18 cellular contexts compared by ENCODE assay signal in the genomic region with DNA sequence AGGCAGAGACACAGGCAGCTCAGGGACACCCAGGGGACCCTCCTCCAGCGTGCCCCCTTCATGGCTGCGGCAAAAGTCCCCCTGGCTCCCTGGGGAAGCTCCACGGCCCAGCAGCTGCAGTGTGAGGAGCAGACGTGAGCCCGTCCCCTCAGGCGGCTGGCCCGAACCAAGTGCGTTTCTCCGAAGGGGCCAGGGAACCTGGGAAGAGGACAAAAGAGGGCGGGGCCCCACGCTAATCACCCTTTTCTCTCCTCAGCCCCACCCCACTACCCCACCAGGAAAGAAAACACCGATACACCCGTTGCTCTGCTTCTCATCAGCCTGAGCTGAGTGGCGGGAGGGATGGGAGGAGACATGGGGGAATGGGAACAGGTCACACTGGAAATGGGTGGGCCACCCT. TPM values are rescaled to one million over a fixed set of nuclear protein-coding genes. Genes with fewer than 3 reads are reported as not detected.
DNase-seq lines count a peak whose midpoint lies in the region; ATAC-seq and TF ChIP-seq lines count a peak whose summit lies in the region.
"Had no signal": no experiment of that assay in that cellular context is flagged by ENCODE, and none has a peak within 500 bp of the region (broad histone marks: within the 10 kb centered on the region; RNA-seq: fewer than 3 reads in every experiment).

A gene with protein sequence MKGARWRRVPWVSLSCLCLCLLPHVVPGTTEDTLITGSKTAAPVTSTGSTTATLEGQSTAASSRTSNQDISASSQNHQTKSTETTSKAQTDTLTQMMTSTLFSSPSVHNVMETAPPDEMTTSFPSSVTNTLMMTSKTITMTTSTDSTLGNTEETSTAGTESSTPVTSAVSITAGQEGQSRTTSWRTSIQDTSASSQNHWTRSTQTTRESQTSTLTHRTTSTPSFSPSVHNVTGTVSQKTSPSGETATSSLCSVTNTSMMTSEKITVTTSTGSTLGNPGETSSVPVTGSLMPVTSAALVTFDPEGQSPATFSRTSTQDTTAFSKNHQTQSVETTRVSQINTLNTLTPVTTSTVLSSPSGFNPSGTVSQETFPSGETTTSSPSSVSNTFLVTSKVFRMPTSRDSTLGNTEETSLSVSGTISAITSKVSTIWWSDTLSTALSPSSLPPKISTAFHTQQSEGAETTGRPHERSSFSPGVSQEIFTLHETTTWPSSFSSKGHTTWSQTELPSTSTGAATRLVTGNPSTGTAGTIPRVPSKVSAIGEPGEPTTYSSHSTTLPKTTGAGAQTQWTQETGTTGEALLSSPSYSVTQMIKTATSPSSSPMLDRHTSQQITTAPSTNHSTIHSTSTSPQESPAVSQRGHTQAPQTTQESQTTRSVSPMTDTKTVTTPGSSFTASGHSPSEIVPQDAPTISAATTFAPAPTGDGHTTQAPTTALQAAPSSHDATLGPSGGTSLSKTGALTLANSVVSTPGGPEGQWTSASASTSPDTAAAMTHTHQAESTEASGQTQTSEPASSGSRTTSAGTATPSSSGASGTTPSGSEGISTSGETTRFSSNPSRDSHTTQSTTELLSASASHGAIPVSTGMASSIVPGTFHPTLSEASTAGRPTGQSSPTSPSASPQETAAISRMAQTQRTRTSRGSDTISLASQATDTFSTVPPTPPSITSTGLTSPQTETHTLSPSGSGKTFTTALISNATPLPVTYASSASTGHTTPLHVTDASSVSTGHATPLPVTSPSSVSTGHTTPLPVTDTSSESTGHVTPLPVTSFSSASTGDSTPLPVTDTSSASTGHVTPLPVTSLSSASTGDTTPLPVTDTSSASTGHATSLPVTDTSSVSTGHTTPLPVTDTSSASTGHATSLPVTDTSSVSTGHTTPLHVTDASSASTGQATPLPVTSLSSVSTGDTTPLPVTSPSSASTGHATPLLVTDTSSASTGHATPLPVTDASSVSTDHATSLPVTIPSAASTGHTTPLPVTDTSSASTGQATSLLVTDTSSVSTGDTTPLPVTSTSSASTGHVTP (N-terminal part only) (minus strand): TSS at position 174 of the 400 bp plus-strand sequence. CDS start 112 bp downstream, at position 62.

- H3K27ac Mint-ChIP-seq in activated CD4-positive, alpha-beta T cell treated with anti-CD3 and anti-CD28 coated beads, Interleukin-2, amount 10 ng/mL, durations not matched to agents 7 days and 5 days = peak within 1 kb of the TSS; percentile 61
- no peak within 1 kb of the TSS for H3K27ac Mint-ChIP-seq in activated CD4-positive, alpha-beta T cell treated with anti-CD3 and anti-CD28 coated beads for 36 hours
- H3K27ac Mint-ChIP-seq in activated CD8-positive, alpha-beta T cell treated with anti-CD3 and anti-CD28 coated beads for 36 hours = peak within 1 kb of the TSS; percentile 7
- H3K27ac Mint-ChIP-seq: activated CD4-positive, alpha-beta memory T cell treated with anti-CD3 and anti-CD28 coated beads for 36 hours; activated T-helper 17 cell treated with anti-CD3 and anti-CD28 coated beads, Interleukin-2, amount 50 U/mL, for 72 hours; progenitor cell of endocrine pancreas had no signal

- no peak for ATAC-seq in activated CD4-positive, alpha-beta T cell treated with anti-CD3 and anti-CD28 coated beads for 36 hours
- ATAC-seq in activated CD8-positive, alpha-beta T cell treated with anti-CD3 and anti-CD28 coated beads for 36 hours = no peak
- ATAC-seq in left colon = peak; percentile 73
- peak; percentile 9 for ATAC-seq in upper lobe of right lung
- no peak for ATAC-seq in HG02759 (IDR thresholded peaks at IDR 0.05; ENCODE audit: unreplicated experiment)
- ATAC-seq: activated T-helper 17 cell treated with anti-CD3 and anti-CD28 coated beads, Interleukin-2, amount 50 U/mL, for 72 hours; heart left ventricle had no signal

- CTCF ChIA-PET in activated CD4-positive, alpha-beta T cell treated with anti-CD3 and anti-CD28 coated beads, Interleukin-2, amount 10 ng/mL, durations not matched to agents 7 days and 5 days (lab: Charles Lee) = interaction anchor here (1.6 kb wide), 1 partner anchor 10 kb away, joined by 4 read pairs; no protein-coding TSS in a partner anchor
- CTCF ChIA-PET in activated CD4-positive, alpha-beta T cell treated with anti-CD3 and anti-CD28 coated beads for 36 hours (lab: Charles Lee) = no interaction called here
- CTCF ChIA-PET in activated CD8-positive, alpha-beta T cell treated with anti-CD3 and anti-CD28 coated beads for 36 hours (lab: Charles Lee) = interaction anchor here (2.9 kb wide), 1 partner anchor 38 kb away, joined by 10 read pairs; no protein-coding TSS in a partner anchor

- DNase-seq in activated CD4-positive, alpha-beta T cell treated with anti-CD3 and anti-CD28 coated beads, Interleukin-2, amount 10 ng/mL, durations not matched to agents 7 days and 5 days = no peak
- DNase-seq in activated CD4-positive, alpha-beta T cell treated with anti-CD3 and anti-CD28 coated beads for 36 hours = no peak
- no peak for DNase-seq in activated CD8-positive, alpha-beta T cell treated with anti-CD3 and anti-CD28 coated beads for 36 hours
- DNase-seq in left colon = peak; percentile 89 to 92
- no peak for DNase-seq in upper lobe of right lung
- no peak for DNase-seq in SHP77 (lab: John Stamatoyannopoulos, UW)
- DNase-seq in thyroid gland = no peak
- DNase-seq: activated CD4-positive, alpha-beta memory T cell treated with anti-CD3 and anti-CD28 coated beads for 36 hours; amniotic stem cell; Caco-2; heart left ventricle; MG63; SK-N-SH had no signal

- H3K36me3 ChIP-seq in upper lobe of right lung = no peaks in the 10 kb centered on the region
- H3K36me3 ChIP-seq in thyroid gland = no peaks in the 10 kb centered on the region
- H3K36me3 ChIP-seq: heart left ventricle, MG63 had no signal

- H3K4me3 Mint-ChIP-seq in activated CD4-positive, alpha-beta T cell treated with anti-CD3 and anti-CD28 coated beads, Interleukin-2, amount 10 ng/mL, durations not matched to agents 7 days and 5 days = no peak within 1 kb of the TSS
- H3K4me3 Mint-ChIP-seq in activated CD4-positive, alpha-beta T cell treated with anti-CD3 and anti-CD28 coated beads for 36 hours = no peak within 1 kb of the TSS
- H3K4me3 Mint-ChIP-seq in activated CD8-positive, alpha-beta T cell treated with anti-CD3 and anti-CD28 coated beads for 36 hours = no peak within 1 kb of the TSS
- H3K4me3 Mint-ChIP-seq: activated CD4-positive, alpha-beta memory T cell treated with anti-CD3 and anti-CD28 coated beads for 36 hours; activated T-helper 17 cell treated with anti-CD3 and anti-CD28 coated beads, Interleukin-2, amount 50 U/mL, for 72 hours had no signal

- 36 to 42% methylated on average over 14 of the region's 14 CpGs for WGBS in thyroid gland, 2 donors

- no peak within 1 kb of the TSS for H3K27ac ChIP-seq in upper lobe of right lung
- no peak within 1 kb of the TSS for H3K27ac ChIP-seq in thyroid gland
- H3K27ac ChIP-seq: heart left ventricle had no signal

- TF ChIP-seq POLR2A in thyroid gland (IDR thresholded peaks at IDR 0.05) = no peak

- POLR2A ChIA-PET in activated CD4-positive, alpha-beta T cell treated with anti-CD3 and anti-CD28 coated beads, Interleukin-2, amount 10 ng/mL, durations not matched to agents 7 days and 5 days (lab: Charles Lee) = no interaction called here
- POLR2A ChIA-PET in activated CD4-positive, alpha-beta T cell treated with anti-CD3 and anti-CD28 coated beads for 36 hours (lab: Charles Lee) = interaction anchor here (0.6 kb wide), 1 partner anchor 20 kb away, joined by 3 read pairs; no protein-coding TSS in a partner anchor
- POLR2A ChIA-PET in activated CD8-positive, alpha-beta T cell treated with anti-CD3 and anti-CD28 coated beads for 36 hours (lab: Charles Lee) = no interaction called here

- peaks cover 4% of the 10 kb centered on the region for H3K27me3 Mint-ChIP-seq in activated CD4-positive, alpha-beta T cell treated with anti-CD3 and anti-CD28 coated beads, Interleukin-2, amount 10 ng/mL, durations not matched to agents 7 days and 5 days
- H3K27me3 Mint-ChIP-seq in activated CD4-positive, alpha-beta T cell treated with anti-CD3 and anti-CD28 coated beads for 36 hours = no peaks in the 10 kb centered on the region
- H3K27me3 Mint-ChIP-seq in activated CD8-positive, alpha-beta T cell treated with anti-CD3 and anti-CD28 coated beads for 36 hours = peaks cover 2% of the 10 kb centered on the region
- H3K27me3 Mint-ChIP-seq: activated T-helper 17 cell treated with anti-CD3 and anti-CD28 coated beads, Interleukin-2, amount 50 U/mL, for 72 hours had no signal

- no peaks in the 10 kb centered on the region for H3K9me3 Mint-ChIP-seq in activated CD4-positive, alpha-beta T cell treated with anti-CD3 and anti-CD28 coated beads, Interleukin-2, amount 10 ng/mL, durations not matched to agents 7 days and 5 days
- H3K9me3 Mint-ChIP-seq in activated CD4-positive, alpha-beta T cell treated with anti-CD3 and anti-CD28 coated beads for 36 hours (ENCODE audit: low read depth) = no peaks in the 10 kb centered on the region
- H3K9me3 Mint-ChIP-seq in activated CD8-positive, alpha-beta T cell treated with anti-CD3 and anti-CD28 coated beads for 36 hours = no peaks in the 10 kb centered on the region
- H3K9me3 Mint-ChIP-seq: activated CD4-positive, alpha-beta memory T cell treated with anti-CD3 and anti-CD28 coated beads for 36 hours; activated T-helper 17 cell treated with anti-CD3 and anti-CD28 coated beads, Interleukin-2, amount 50 U/mL, for 72 hours had no signal

- peaks cover 17% of the 10 kb centered on the region for H3K4me1 Mint-ChIP-seq in activated CD4-positive, alpha-beta T cell treated with anti-CD3 and anti-CD28 coated beads, Interleukin-2, amount 10 ng/mL, durations not matched to agents 7 days and 5 days
- peaks cover under 1% of the 10 kb centered on the region for H3K4me1 Mint-ChIP-seq in activated CD4-positive, alpha-beta T cell treated with anti-CD3 and anti-CD28 coated beads for 36 hours
- H3K4me1 Mint-ChIP-seq in activated CD8-positive, alpha-beta T cell treated with anti-CD3 and anti-CD28 coated beads for 36 hours (ENCODE audit: low read depth) = no peaks in the 10 kb centered on the region

- H3K4me3 ChIP-seq in upper lobe of right lung (no peak within 1 kb of the TSS), thyroid gland (replicated peaks in 1 of 3) (no peak within 1 kb of the TSS)
- H3K4me3 ChIP-seq: heart left ventricle, MG63 had no signal

- no peaks in the 10 kb centered on the region for H3K4me1 ChIP-seq in upper lobe of right lung
- H3K4me1 ChIP-seq in thyroid gland = peaks cover 17 to 20% of the 10 kb centered on the region in 2 donors
- H3K4me1 ChIP-seq: Caco-2 had no signal

- H3K27me3 ChIP-seq in upper lobe of right lung (peaks cover 6% of the 10 kb centered on the region), thyroid gland (no peaks in the 10 kb centered on the region)
- H3K27me3 ChIP-seq: MG63 had no signal

- TF ChIP-seq CTCF in activated CD8-positive, alpha-beta T cell treated with anti-CD3 and anti-CD28 coated beads for 36 hours (IDR thresholded peaks at IDR 0.05) = no peak
- TF ChIP-seq CTCF in upper lobe of right lung (IDR thresholded peaks at IDR 0.05) = no peak
- TF ChIP-seq CTCF in thyroid gland (IDR thresholded peaks at IDR 0.05) = no peak

- intact Hi-C loops in activated CD4-positive, alpha-beta T cell treated with anti-CD3 and anti-CD28 coated beads for 36 hours (cut with DNase I, micrococcal nuclease) = no loop called here
- intact Hi-C loops in activated CD8-positive, alpha-beta T cell treated with anti-CD3 and anti-CD28 coated beads for 36 hours (cut with micrococcal nuclease) = no loop called here
- intact Hi-C loops in left colon (cut with DNase I, micrococcal nuclease) (no loop called here), upper lobe of right lung (cut with DNase I) (no loop called here), thyroid gland (cut with DNase I) (no loop called here)

- H3K9me3 ChIP-seq in upper lobe of right lung (no peaks in the 10 kb centered on the region), thyroid gland (no peaks in the 10 kb centered on the region)
- H3K9me3 ChIP-seq: Caco-2, heart left ventricle, MG63, SK-N-SH had no signal

- no peaks in the 10 kb centered on the region for H3K36me3 Mint-ChIP-seq in activated CD4-positive, alpha-beta T cell treated with anti-CD3 and anti-CD28 coated beads, Interleukin-2, amount 10 ng/mL, durations not matched to agents 7 days and 5 days (ENCODE audit: low read depth)
- H3K36me3 Mint-ChIP-seq in activated CD4-positive, alpha-beta T cell treated with anti-CD3 and anti-CD28 coated beads for 36 hours (ENCODE audit: low read depth) = no peaks in the 10 kb centered on the region
- H3K36me3 Mint-ChIP-seq in activated CD8-positive, alpha-beta T cell treated with anti-CD3 and anti-CD28 coated beads for 36 hours (ENCODE audit: low read depth) = no peaks in the 10 kb centered on the region
- H3K36me3 Mint-ChIP-seq: activated CD4-positive, alpha-beta memory T cell treated with anti-CD3 and anti-CD28 coated beads for 36 hours had no signal

RNA-seq across cellular contexts. Expression of the gene that starts here (rescaled TPM):
- total RNA-seq in activated CD4-positive, alpha-beta T cell treated with anti-CD3 and anti-CD28 coated beads, Interleukin-2, amount 10 ng/mL, durations not matched to agents 7 days and 5 days = under 1 TPM; under 0.01 to 0.15 TPM
- under 1 TPM; 0.09 to 0.14 TPM for total RNA-seq in activated CD4-positive, alpha-beta T cell treated with anti-CD3 and anti-CD28 coated beads for 36 hours
- under 1 TPM; 0.20 to 0.31 TPM for total RNA-seq in activated CD8-positive, alpha-beta T cell treated with anti-CD3 and anti-CD28 coated beads for 36 hours
- total RNA-seq in left colon = 100 to 1,000 TPM; 114 to 356 TPM
- 1.1 TPM for total RNA-seq in upper lobe of right lung
- total RNA-seq in thyroid gland = under 1 TPM in 2 of 4 donors, not detected in 2; 0.13 to 0.20 TPM
- total RNA-seq: A673, myocyte had no signal

Comparison
In these comparisons a context has a peak if more than half of its experiments do, and no peak if none do; other contexts are left out.
1. RNA of the gene that starts here (total RNA-seq): 114 to 356 TPM in left colon; 1.1 TPM in upper lobe of right lung (single experiment), 0.20 to 0.31 TPM in activated CD8-positive, alpha-beta T cell treated with anti-CD3 and anti-CD28 coated beads for 36 hours, under 0.01 to 0.15 TPM in activated CD4-positive, alpha-beta T cell treated with anti-CD3 and anti-CD28 coated beads, Interleukin-2, amount 10 ng/mL, durations not matched to agents 7 days and 5 days, 0.09 to 0.14 TPM in activated CD4-positive, alpha-beta T cell treated with anti-CD3 and anti-CD28 coated beads for 36 hours and 0.13 to 0.20 TPM in thyroid gland; every median in the first group is over 10 times any median in the second.
2. DNase-seq: peak in left colon (2 of 2); none in activated CD4-positive, alpha-beta T cell treated with anti-CD3 and anti-CD28 coated beads, Interleukin-2, amount 10 ng/mL, durations not matched to agents 7 days and 5 days (single experiment), activated CD4-positive, alpha-beta T cell treated with anti-CD3 and anti-CD28 coated beads for 36 hours (single experiment), activated CD8-positive, alpha-beta T cell treated with anti-CD3 and anti-CD28 coated beads for 36 hours (single experiment), upper lobe of right lung (single experiment), SHP77 (0 of 2) and thyroid gland (0 of 2).
3. ATAC-seq: peak in left colon (single experiment) and upper lobe of right lung (single experiment); none in activated CD4-positive, alpha-beta T cell treated with anti-CD3 and anti-CD28 coated beads for 36 hours (single experiment), activated CD8-positive, alpha-beta T cell treated with anti-CD3 and anti-CD28 coated beads for 36 hours (single experiment) and HG02759 (single experiment).